In genomic region chr9:876425-876824, GRCh38 we compare ENCODE assay signal across 9 cellular contexts. TPM values are rescaled to one million over a fixed set of nuclear protein-coding genes. Genes with fewer than 3 reads are reported as not detected.
"Had no signal": no experiment of that assay in that cellular context is flagged by ENCODE, and none has a peak within 500 bp of the region (broad histone marks: within the 10 kb centered on the region; RNA-seq: fewer than 3 reads in every experiment).

No MANE protein-coding gene starts in this region.

- H3K9me3 ChIP-seq: HAP-1 had no signal

- H3K4me1 ChIP-seq: HAP-1 had no signal

- H3K36me3 ChIP-seq: HAP-1 had no signal

- ATAC-seq: HCT116 had no signal

- H3K27ac ChIP-seq: GM23248 had no signal

- H3K4me3 Mint-ChIP-seq: HFFc6 had no signal

- H3K9me3 Mint-ChIP-seq: HFFc6 had no signal

- H3K9ac ChIP-seq: GM23248 had no signal

- H3K27ac Mint-ChIP-seq: HFFc6 had no signal

- H2AFZ ChIP-seq: GM23248 had no signal

- H3K4me3 ChIP-seq: GM23248, HAP-1 had no signal

- DNase-seq: GM23248, GOT3, H7, HFFc6, IMR-90 had no signal

RNA-seq across cellular contexts. Expression of gene DMRT1, which starts 34.9 kb away (rescaled TPM):
- total RNA-seq: GM23248, H4, HFFc6, HT-29, IMR-90 had no signal
- polyA plus RNA-seq: GM23248, IMR-90 had no signal
